ENCODE assay signal across 1 cellular context in the genomic region with DNA sequence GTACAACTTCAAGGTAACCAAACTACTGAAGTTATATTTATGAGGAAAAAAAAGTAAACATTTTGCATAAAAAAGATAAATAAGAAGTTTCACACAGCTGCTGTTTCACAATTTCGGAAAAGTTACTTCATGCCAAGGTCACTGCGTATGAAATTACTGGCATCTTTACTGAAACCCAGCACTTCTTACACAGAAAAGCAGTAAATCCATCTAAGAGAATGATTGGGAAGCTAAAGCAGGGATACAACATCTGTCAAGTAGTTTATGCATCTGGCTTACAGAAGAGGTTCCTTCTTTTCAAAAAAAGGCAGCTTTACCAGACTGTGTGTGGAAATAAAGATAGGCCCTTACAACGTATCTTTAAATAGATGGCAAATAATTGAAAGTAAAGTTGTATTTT.
TF ChIP-seq lines count a peak whose summit lies in the region.

No MANE protein-coding gene starts in this region.

TF ChIP-seq in H1, 55 proteins besides CTCF, POLR2A, EP300 and RAD21 (continued from another document):
- TF ChIP-seq, protein P1, sequence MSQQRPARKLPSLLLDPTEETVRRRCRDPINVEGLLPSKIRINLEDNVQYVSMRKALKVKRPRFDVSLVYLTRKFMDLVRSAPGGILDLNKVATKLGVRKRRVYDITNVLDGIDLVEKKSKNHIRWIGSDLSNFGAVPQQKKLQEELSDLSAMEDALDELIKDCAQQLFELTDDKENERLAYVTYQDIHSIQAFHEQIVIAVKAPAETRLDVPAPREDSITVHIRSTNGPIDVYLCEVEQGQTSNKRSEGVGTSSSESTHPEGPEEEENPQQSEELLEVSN (IDR thresholded peaks at IDR 0.05): no peak
- TF ChIP-seq, protein P2, sequence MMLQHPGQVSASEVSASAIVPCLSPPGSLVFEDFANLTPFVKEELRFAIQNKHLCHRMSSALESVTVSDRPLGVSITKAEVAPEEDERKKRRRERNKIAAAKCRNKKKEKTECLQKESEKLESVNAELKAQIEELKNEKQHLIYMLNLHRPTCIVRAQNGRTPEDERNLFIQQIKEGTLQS (IDR thresholded peaks at IDR 0.05; ENCODE audit: insufficient read depth, low read depth, low read length): no peak
